In genomic region chr11:73154178-73154577, GRCh38 we compare ENCODE assay signal across 8 cellular contexts. TPM values are rescaled to one million over a fixed set of nuclear protein-coding genes. Genes with fewer than 3 reads are reported as not detected.
DNase-seq lines count a peak whose midpoint lies in the region; ATAC-seq and TF ChIP-seq lines count a peak whose summit lies in the region.

No MANE protein-coding gene starts in this region.

- H3K4me1 ChIP-seq in CD8-positive, alpha-beta T cell (ENCODE audit: insufficient read depth, low read length), result peaks cover 54% of the 10 kb centered on the region
- no peaks in the 10 kb centered on the region for H3K4me1 ChIP-seq in prostate gland (replicated peaks)

- H3K4me3 Mint-ChIP-seq in CD8-positive, alpha-beta T cell, result peak overlapping the region; percentile 27
- peak overlapping the region; percentile 18 for H3K4me3 Mint-ChIP-seq in activated CD8-positive, alpha-beta T cell treated with anti-CD3 and anti-CD28 coated beads for 36 hours
- H3K4me3 Mint-ChIP-seq in natural killer cell treated with Interleukin-12 subunit alpha and Interleukin-12 subunit beta and Interleukin-15 and Interleukin-18, amount 100 ng/mL, for 72 hours, result peak overlapping the region; percentile 54
- H3K4me3 Mint-ChIP-seq in type B pancreatic cell, result no peak overlapping the region

- H3K27ac Mint-ChIP-seq in CD8-positive, alpha-beta T cell, result peak overlapping the region; percentile 85
- peak overlapping the region; percentile 89 for H3K27ac Mint-ChIP-seq in activated CD8-positive, alpha-beta T cell treated with anti-CD3 and anti-CD28 coated beads for 36 hours
- H3K27ac Mint-ChIP-seq in natural killer cell treated with Interleukin-12 subunit alpha and Interleukin-12 subunit beta and Interleukin-15 and Interleukin-18, amount 100 ng/mL, for 72 hours, result peak overlapping the region; percentile 60 to 77
- H3K27ac Mint-ChIP-seq in type B pancreatic cell, result no peak overlapping the region

- intact Hi-C loops in CD8-positive, alpha-beta T cell (cut with DNase I, micrococcal nuclease), result loop anchor here in 1 of 2 experiments (1.0 kb wide), 1 partner anchor 11 kb away; no protein-coding TSS in a partner anchor
- intact Hi-C loops in activated CD8-positive, alpha-beta T cell treated with anti-CD3 and anti-CD28 coated beads for 36 hours (cut with micrococcal nuclease), result no loop called here
- intact Hi-C loops in prostate gland (cut with DNase I), result no loop called here

- POLR2A ChIA-PET in CD8-positive, alpha-beta T cell (lab: Charles Lee), result interaction anchor here (0.9 to 3.1 kb wide), 2 partner anchors 11 to 212 kb away, joined by 3 to 17 read pairs; partner anchors contain the start of gene FCHSD2
- POLR2A ChIA-PET in activated CD8-positive, alpha-beta T cell treated with anti-CD3 and anti-CD28 coated beads for 36 hours (lab: Charles Lee), result interaction anchor here (2.8 kb wide), 1 partner anchor 11 kb away, joined by 16 read pairs; the partner anchor contains the start of gene FCHSD2

- no peaks in the 10 kb centered on the region for H3K27me3 Mint-ChIP-seq in CD8-positive, alpha-beta T cell (ENCODE audit: low read depth)
- no peaks in the 10 kb centered on the region for H3K27me3 Mint-ChIP-seq in activated CD8-positive, alpha-beta T cell treated with anti-CD3 and anti-CD28 coated beads for 36 hours
- H3K27me3 Mint-ChIP-seq in natural killer cell treated with Interleukin-12 subunit alpha and Interleukin-12 subunit beta and Interleukin-15 and Interleukin-18, amount 100 ng/mL, for 72 hours, result no peaks in the 10 kb centered on the region
- H3K27me3 Mint-ChIP-seq in type B pancreatic cell, result no peaks in the 10 kb centered on the region

- WGBS in prostate gland, result 86% methylated on average over 3 of the region's 3 CpGs

- H3K27ac ChIP-seq in CD8-positive, alpha-beta T cell (ENCODE audit: low read depth, low read length), result no peak overlapping the region
- no peak overlapping the region for H3K27ac ChIP-seq in prostate gland

- peak; percentile 41 for ATAC-seq in CD8-positive, alpha-beta T cell
- peak; percentile 40 for ATAC-seq in GM19328 (IDR thresholded peaks at IDR 0.05; ENCODE audit: unreplicated experiment)
- ATAC-seq in HG03342 (IDR thresholded peaks at IDR 0.05; ENCODE audit: unreplicated experiment), result peak; percentile 48
- ATAC-seq in activated CD8-positive, alpha-beta T cell treated with anti-CD3 and anti-CD28 coated beads for 36 hours, result peak; percentile 46
- ATAC-seq in natural killer cell treated with Interleukin-12 subunit alpha and Interleukin-12 subunit beta and Interleukin-15 and Interleukin-18, amount 100 ng/mL, for 72 hours, result peak; percentile 70 to 72

- H3K27me3 ChIP-seq in CD8-positive, alpha-beta T cell (ENCODE audit: insufficient read depth, low read length), result no peaks in the 10 kb centered on the region
- H3K27me3 ChIP-seq in prostate gland (replicated peaks; ENCODE audit: insufficient read depth), result no peaks in the 10 kb centered on the region

- H3K4me1 Mint-ChIP-seq in CD8-positive, alpha-beta T cell (ENCODE audit: low read depth), result peaks cover 71% of the 10 kb centered on the region
- peaks cover 49% of the 10 kb centered on the region for H3K4me1 Mint-ChIP-seq in activated CD8-positive, alpha-beta T cell treated with anti-CD3 and anti-CD28 coated beads for 36 hours (ENCODE audit: low read depth)
- H3K4me1 Mint-ChIP-seq in natural killer cell treated with Interleukin-12 subunit alpha and Interleukin-12 subunit beta and Interleukin-15 and Interleukin-18, amount 100 ng/mL, for 72 hours (ENCODE audit: low read depth in 2 of 2), result peaks cover 41 to 53% of the 10 kb centered on the region in 2 donors
- peaks cover 32% of the 10 kb centered on the region for H3K4me1 Mint-ChIP-seq in type B pancreatic cell (ENCODE audit: unreplicated experiment)

- TF ChIP-seq CTCF in CD8-positive, alpha-beta T cell (IDR thresholded peaks at IDR 0.05), result no peak
- TF ChIP-seq CTCF in activated CD8-positive, alpha-beta T cell treated with anti-CD3 and anti-CD28 coated beads for 36 hours (IDR thresholded peaks at IDR 0.05), result no peak
- TF ChIP-seq CTCF in type B pancreatic cell (conservative IDR thresholded peaks at IDR 0.05) (no peak), prostate gland (IDR thresholded peaks at IDR 0.05) (no peak)

- H3K36me3 ChIP-seq in CD8-positive, alpha-beta T cell (ENCODE audit: insufficient read depth, low read length), result no peaks in the 10 kb centered on the region
- no peaks in the 10 kb centered on the region for H3K36me3 ChIP-seq in prostate gland

- TF ChIP-seq POLR2A in prostate gland (IDR thresholded peaks at IDR 0.05), result no peak

- H3K9me3 ChIP-seq in CD8-positive, alpha-beta T cell (ENCODE audit: low read length), result no peaks in the 10 kb centered on the region
- H3K9me3 ChIP-seq in prostate gland, result no peaks in the 10 kb centered on the region

- no peak overlapping the region for H3K4me3 ChIP-seq in CD8-positive, alpha-beta T cell (ENCODE audit: low read depth, low read length)
- no peak overlapping the region for H3K4me3 ChIP-seq in prostate gland

- DNase-seq in CD8-positive, alpha-beta T cell, result peak in 5 of 7 experiments; percentile 24 to 66 (median 35)
- DNase-seq in activated CD8-positive, alpha-beta T cell treated with anti-CD3 and anti-CD28 coated beads for 36 hours, result peak; percentile 54
- no peak for DNase-seq in natural killer cell treated with Interleukin-12 subunit alpha and Interleukin-12 subunit beta and Interleukin-15 and Interleukin-18, amount 100 ng/mL, for 72 hours (ENCODE audit: low spot score)
- DNase-seq in NCI-H146 treated with DMSO at 0.1 percent for 48 hours (lab: John Stamatoyannopoulos, UW; ENCODE audit: unreplicated experiment) (no peak), type B pancreatic cell (ENCODE audit: extremely low spot score, unreplicated experiment) (no peak), prostate gland (ENCODE audit: low spot score) (no peak)

- H3K36me3 Mint-ChIP-seq in CD8-positive, alpha-beta T cell, result no peaks in the 10 kb centered on the region
- no peaks in the 10 kb centered on the region for H3K36me3 Mint-ChIP-seq in activated CD8-positive, alpha-beta T cell treated with anti-CD3 and anti-CD28 coated beads for 36 hours (ENCODE audit: low read depth)
- H3K36me3 Mint-ChIP-seq in natural killer cell treated with Interleukin-12 subunit alpha and Interleukin-12 subunit beta and Interleukin-15 and Interleukin-18, amount 100 ng/mL, for 72 hours, result no peaks in the 10 kb centered on the region
- H3K36me3 Mint-ChIP-seq in type B pancreatic cell, result no peaks in the 10 kb centered on the region

- H3K9me3 Mint-ChIP-seq in CD8-positive, alpha-beta T cell, result no peaks in the 10 kb centered on the region
- H3K9me3 Mint-ChIP-seq in activated CD8-positive, alpha-beta T cell treated with anti-CD3 and anti-CD28 coated beads for 36 hours, result no peaks in the 10 kb centered on the region
- no peaks in the 10 kb centered on the region for H3K9me3 Mint-ChIP-seq in natural killer cell treated with Interleukin-12 subunit alpha and Interleukin-12 subunit beta and Interleukin-15 and Interleukin-18, amount 100 ng/mL, for 72 hours
- no peaks in the 10 kb centered on the region for H3K9me3 Mint-ChIP-seq in type B pancreatic cell

- CTCF ChIA-PET in CD8-positive, alpha-beta T cell (lab: Charles Lee), result no interaction called here
- CTCF ChIA-PET in activated CD8-positive, alpha-beta T cell treated with anti-CD3 and anti-CD28 coated beads for 36 hours (lab: Charles Lee), result interaction anchor here (2.3 to 3.6 kb wide), 2 partner anchors 12 to 24 kb away, joined by 11 to 20 read pairs; partner anchors contain the start of gene FCHSD2

RNA-seq across cellular contexts. Expression of gene FCHSD2, which starts 12.1 kb away (rescaled TPM):
- total RNA-seq in CD8-positive, alpha-beta T cell, result 10 to 100 TPM; 38.8 to 41.1 TPM
- 10 to 100 TPM; 23.6 to 24.8 TPM for total RNA-seq in activated CD8-positive, alpha-beta T cell treated with anti-CD3 and anti-CD28 coated beads for 36 hours
- total RNA-seq in natural killer cell treated with Interleukin-12 subunit alpha and Interleukin-12 subunit beta and Interleukin-15 and Interleukin-18, amount 100 ng/mL, for 72 hours, result 10 to 100 TPM; 58.8 to 77.3 TPM
- total RNA-seq in type B pancreatic cell (ENCODE audit: low replicate concordance) (30.8 and 32.0 TPM in 2 replicates), prostate gland (10 to 100 TPM in 1 of 2 donors, 1 to 10 TPM in 1; 9.9 to 45.3 TPM)

Comparison
In these comparisons a context has a peak if more than half of its experiments do, and no peak if none do; other contexts are left out.
1. DNase-seq: peak in CD8-positive, alpha-beta T cell (5 of 7) and activated CD8-positive, alpha-beta T cell treated with anti-CD3 and anti-CD28 coated beads for 36 hours (single experiment); none in natural killer cell treated with Interleukin-12 subunit alpha and Interleukin-12 subunit beta and Interleukin-15 and Interleukin-18, amount 100 ng/mL, for 72 hours (single experiment), NCI-H146 treated with DMSO at 0.1 percent for 48 hours (single experiment), type B pancreatic cell (single experiment) and prostate gland (single experiment).
2. Peak in every context shown above with its lines, with median percentiles within 50 percentile points of each other: ATAC-seq.